In the genomic region with DNA sequence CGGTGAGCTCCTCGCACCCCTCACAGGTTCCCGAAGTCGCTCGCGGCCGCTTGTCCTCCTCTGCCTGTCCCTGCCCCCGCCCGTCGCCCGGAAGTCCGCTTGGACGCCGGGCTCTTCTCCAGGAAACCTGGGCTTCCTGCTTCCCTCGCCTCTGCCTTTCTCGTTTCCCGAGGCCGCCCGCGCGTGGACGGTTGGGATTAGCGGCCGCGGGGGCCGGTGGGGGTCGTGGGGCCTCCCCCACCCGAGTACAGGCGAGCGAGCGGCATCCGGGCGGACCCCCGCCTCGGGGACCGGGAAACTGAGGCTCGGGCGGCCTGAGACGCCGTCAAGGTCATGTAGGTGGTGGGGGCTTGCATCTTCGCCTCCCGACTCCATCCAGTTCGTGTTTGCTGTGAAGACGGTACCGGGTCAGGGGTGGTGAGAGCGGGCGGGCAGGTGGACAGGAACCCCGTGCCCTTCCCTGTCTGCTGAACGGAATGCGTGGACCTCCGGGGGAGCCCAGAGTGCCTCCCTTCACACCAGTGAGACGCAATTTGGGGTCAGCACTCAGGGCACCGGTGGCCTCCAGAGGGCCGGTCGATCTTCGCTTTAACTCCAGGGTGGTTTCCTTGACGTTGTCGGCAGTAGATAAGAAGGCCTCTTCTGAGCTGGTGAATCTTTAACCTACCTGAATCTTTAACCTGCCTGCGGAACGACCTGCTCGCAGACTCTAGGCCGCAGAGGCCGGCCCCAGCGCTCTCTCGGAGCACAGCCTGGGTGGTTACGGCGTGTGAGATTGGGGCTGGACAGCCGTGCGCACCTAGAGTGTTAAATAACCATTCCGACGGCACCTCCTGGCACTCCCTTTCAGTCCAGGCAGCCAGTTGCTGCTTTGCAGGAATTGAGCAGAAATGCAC, we compare ENCODE assay signal across 1 cellular context.
A peak's percentile ranks its signal among the peaks of the same experiment; 100 is the strongest.
TF ChIP-seq lines count a peak whose summit lies in the region.

No MANE protein-coding gene starts in this region.

TF ChIP-seq in K562, 482 proteins besides CTCF, POLR2A, EP300 and RAD21 (continued from another document):
- TF ChIP-seq NCOA4 (IDR thresholded peaks at IDR 0.05; ENCODE audit: partially characterized antibody) (no peak), ZNF583 (CRISPR knock-in tag; IDR thresholded peaks at IDR 0.05) (no peak), FOXM1 (IDR thresholded peaks at IDR 0.05; ENCODE audit: low read depth) (no peak), FOXM1 (CRISPR knock-in tag; IDR thresholded peaks at IDR 0.05; ENCODE audit: low read depth) (no peak), CBFB (CRISPR knock-in tag; IDR thresholded peaks at IDR 0.05) (no peak; the same call in 1 of the 2 replicates), BDP1 (IDR thresholded peaks at IDR 0.05; ENCODE audit: insufficient read depth, insufficient read length) (no peak), JUND (IDR thresholded peaks at IDR 0.05; ENCODE audit: borderline replicate concordance, low read depth, low read length) (no peak), JUND (tag; IDR thresholded peaks at IDR 0.05; ENCODE audit: borderline replicate concordance, low read depth, low read length) (no peak), POU5F1 (IDR thresholded peaks at IDR 0.05; ENCODE audit: borderline replicate concordance, low read depth, low read length, partially characterized antibody) (no peak), CBX2 (IDR thresholded peaks at IDR 0.05; ENCODE audit: insufficient read depth, low read length, poor library complexity, severe bottlenecking) (no peak), U2AF1 (optimal IDR thresholded peaks at IDR 0.05; ENCODE audit: low read depth, low read length) (no peak), ZNF134 (CRISPR knock-in tag; conservative IDR thresholded peaks at IDR 0.05) (no peak), RFX7 (CRISPR knock-in tag; IDR thresholded peaks at IDR 0.05) (no peak), ZBTB17 (CRISPR knock-in tag; IDR thresholded peaks at IDR 0.05) (no peak), ZNF124 (CRISPR knock-in tag; IDR thresholded peaks at IDR 0.05) (no peak), RBM34 (IDR thresholded peaks at IDR 0.05; ENCODE audit: borderline replicate concordance, insufficient read depth, low read length) (no peak), FOXK2 (conservative IDR thresholded peaks at IDR 0.05 in 1 of 2, IDR thresholded peaks at IDR 0.05 in 1 of 2; ENCODE audit: low read depth in 2 of 2) (no peak), SRSF3 (IDR thresholded peaks at IDR 0.05; ENCODE audit: insufficient read depth, low read length) (peak; percentile 98), ZNF12 (CRISPR knock-in tag; IDR thresholded peaks at IDR 0.05) (peak; percentile 45), ZNF76 (CRISPR knock-in tag; IDR thresholded peaks at IDR 0.05; ENCODE audit: borderline replicate concordance) (no peak), ZNF217 (CRISPR knock-in tag; IDR thresholded peaks at IDR 0.05) (no peak), MCM3 (IDR thresholded peaks at IDR 0.05) (no peak), ZSCAN29 (IDR thresholded peaks at IDR 0.05) (no peak), TEAD1 (CRISPR knock-in tag; IDR thresholded peaks at IDR 0.05) (no peak), ZC3H8 (IDR thresholded peaks at IDR 0.05) (no peak)
- TF ChIP-seq, protein P1, sequence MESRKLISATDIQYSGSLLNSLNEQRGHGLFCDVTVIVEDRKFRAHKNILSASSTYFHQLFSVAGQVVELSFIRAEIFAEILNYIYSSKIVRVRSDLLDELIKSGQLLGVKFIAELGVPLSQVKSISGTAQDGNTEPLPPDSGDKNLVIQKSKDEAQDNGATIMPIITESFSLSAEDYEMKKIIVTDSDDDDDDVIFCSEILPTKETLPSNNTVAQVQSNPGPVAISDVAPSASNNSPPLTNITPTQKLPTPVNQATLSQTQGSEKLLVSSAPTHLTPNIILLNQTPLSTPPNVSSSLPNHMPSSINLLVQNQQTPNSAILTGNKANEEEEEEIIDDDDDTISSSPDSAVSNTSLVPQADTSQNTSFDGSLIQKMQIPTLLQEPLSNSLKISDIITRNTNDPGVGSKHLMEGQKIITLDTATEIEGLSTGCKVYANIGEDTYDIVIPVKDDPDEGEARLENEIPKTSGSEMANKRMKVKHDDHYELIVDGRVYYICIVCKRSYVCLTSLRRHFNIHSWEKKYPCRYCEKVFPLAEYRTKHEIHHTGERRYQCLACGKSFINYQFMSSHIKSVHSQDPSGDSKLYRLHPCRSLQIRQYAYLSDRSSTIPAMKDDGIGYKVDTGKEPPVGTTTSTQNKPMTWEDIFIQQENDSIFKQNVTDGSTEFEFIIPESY (CRISPR knock-in tag; IDR thresholded peaks at IDR 0.05) = no peak; the same call in 1 of the 2 replicates
- TF ChIP-seq, protein P2, sequence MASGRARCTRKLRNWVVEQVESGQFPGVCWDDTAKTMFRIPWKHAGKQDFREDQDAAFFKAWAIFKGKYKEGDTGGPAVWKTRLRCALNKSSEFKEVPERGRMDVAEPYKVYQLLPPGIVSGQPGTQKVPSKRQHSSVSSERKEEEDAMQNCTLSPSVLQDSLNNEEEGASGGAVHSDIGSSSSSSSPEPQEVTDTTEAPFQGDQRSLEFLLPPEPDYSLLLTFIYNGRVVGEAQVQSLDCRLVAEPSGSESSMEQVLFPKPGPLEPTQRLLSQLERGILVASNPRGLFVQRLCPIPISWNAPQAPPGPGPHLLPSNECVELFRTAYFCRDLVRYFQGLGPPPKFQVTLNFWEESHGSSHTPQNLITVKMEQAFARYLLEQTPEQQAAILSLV (tag; IDR thresholded peaks at IDR 0.05) = no peak
- TF ChIP-seq, protein P3, sequence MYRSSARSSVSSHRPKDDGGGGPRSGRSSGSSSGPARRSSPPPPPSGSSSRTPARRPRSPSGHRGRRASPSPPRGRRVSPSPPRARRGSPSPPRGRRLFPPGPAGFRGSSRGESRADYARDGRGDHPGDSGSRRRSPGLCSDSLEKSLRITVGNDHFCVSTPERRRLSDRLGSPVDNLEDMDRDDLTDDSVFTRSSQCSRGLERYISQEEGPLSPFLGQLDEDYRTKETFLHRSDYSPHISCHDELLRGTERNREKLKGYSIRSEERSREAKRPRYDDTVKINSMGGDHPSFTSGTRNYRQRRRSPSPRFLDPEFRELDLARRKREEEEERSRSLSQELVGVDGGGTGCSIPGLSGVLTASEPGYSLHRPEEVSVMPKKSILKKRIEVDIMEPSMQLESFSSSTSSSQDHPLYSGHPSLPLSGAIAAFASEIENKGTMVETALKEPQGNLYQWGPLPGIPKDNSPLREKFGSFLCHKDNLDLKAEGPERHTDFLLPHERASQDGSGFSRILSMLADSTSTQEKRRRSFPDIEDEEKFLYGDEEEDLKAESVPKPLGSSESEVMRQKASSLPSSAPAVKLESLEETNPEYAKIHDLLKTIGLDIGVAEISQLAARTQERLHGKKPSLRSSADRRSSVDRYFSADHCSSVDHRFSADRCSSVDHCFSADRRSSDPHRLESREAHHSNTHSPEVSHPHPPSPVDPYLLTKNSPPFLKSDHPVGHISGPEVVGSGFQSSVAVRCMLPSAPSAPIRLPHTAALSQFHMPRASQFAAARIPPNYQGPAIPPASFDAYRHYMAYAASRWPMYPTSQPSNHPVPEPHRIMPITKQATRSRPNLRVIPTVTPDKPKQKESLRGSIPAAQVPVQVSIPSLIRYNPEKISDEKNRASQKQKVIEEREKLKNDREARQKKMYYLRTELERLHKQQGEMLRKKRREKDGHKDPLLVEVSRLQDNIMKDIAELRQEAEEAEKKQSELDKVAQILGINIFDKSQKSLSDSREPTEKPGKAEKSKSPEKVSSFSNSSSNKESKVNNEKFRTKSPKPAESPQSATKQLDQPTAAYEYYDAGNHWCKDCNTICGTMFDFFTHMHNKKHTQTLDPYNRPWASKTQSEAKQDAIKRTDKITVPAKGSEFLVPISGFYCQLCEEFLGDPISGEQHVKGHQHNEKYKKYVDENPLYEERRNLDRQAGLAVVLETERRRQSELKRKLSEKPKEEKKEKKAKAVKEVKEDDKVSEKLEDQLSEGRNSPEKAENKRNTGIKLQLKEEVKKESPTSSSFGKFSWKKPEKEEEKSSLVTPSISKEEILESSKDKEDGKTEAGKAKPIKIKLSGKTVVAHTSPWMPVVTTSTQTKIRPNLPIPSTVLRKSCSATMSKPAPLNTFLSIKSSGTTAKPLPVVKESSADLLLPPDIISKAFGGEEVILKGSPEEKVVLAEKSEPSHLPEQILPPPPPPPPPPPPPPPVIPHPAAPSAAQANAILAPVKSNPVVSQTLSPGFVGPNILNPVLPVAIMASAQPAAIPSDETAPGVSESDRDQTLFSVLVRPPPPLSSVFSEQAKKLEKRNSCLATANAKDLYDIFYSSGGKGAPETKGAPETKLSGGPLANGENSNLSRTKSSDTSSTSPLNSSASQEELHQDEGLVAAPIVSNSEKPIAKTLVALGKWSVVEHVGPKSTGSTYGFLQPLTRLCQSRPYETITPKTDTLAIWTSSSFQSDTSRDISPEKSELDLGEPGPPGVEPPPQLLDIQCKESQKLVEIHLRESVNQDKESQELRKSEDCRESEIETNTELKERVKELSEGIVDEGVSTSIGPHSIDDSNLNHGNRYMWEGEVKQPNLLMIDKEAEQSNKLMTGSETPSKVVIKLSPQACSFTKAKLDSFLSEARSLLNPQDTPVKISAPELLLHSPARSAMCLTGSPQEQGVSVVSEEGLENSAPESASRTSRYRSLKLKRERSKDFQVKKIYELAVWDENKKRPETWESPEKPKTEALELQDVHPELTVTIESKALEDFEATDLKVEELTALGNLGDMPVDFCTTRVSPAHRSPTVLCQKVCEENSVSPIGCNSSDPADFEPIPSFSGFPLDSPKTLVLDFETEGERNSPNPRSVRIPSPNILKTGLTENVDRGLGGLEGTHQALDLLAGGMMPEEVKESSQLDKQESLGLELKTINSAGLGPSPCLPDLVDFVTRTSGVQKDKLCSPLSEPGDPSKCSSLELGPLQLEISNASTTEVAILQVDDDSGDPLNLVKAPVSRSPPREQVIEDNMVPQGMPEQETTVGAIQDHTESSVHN (IDR thresholded peaks at IDR 0.05; ENCODE audit: borderline replicate concordance in 1 of 2, low read depth in 1 of 2) = no peak
- TF ChIP-seq, protein P4, sequence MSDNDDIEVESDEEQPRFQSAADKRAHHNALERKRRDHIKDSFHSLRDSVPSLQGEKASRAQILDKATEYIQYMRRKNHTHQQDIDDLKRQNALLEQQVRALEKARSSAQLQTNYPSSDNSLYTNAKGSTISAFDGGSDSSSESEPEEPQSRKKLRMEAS (CRISPR knock-in tag; IDR thresholded peaks at IDR 0.05) = no peak; the same call in 1 of the 2 replicates
- TF ChIP-seq, protein P5, sequence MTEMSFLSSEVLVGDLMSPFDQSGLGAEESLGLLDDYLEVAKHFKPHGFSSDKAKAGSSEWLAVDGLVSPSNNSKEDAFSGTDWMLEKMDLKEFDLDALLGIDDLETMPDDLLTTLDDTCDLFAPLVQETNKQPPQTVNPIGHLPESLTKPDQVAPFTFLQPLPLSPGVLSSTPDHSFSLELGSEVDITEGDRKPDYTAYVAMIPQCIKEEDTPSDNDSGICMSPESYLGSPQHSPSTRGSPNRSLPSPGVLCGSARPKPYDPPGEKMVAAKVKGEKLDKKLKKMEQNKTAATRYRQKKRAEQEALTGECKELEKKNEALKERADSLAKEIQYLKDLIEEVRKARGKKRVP (CRISPR knock-in tag; IDR thresholded peaks at IDR 0.05) = no peak
- TF ChIP-seq, protein P6, sequence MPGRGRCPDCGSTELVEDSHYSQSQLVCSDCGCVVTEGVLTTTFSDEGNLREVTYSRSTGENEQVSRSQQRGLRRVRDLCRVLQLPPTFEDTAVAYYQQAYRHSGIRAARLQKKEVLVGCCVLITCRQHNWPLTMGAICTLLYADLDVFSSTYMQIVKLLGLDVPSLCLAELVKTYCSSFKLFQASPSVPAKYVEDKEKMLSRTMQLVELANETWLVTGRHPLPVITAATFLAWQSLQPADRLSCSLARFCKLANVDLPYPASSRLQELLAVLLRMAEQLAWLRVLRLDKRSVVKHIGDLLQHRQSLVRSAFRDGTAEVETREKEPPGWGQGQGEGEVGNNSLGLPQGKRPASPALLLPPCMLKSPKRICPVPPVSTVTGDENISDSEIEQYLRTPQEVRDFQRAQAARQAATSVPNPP (IDR thresholded peaks at IDR 0.05; ENCODE audit: borderline replicate concordance, insufficient read depth, insufficient read length) = no peak
- TF ChIP-seq, protein P7, sequence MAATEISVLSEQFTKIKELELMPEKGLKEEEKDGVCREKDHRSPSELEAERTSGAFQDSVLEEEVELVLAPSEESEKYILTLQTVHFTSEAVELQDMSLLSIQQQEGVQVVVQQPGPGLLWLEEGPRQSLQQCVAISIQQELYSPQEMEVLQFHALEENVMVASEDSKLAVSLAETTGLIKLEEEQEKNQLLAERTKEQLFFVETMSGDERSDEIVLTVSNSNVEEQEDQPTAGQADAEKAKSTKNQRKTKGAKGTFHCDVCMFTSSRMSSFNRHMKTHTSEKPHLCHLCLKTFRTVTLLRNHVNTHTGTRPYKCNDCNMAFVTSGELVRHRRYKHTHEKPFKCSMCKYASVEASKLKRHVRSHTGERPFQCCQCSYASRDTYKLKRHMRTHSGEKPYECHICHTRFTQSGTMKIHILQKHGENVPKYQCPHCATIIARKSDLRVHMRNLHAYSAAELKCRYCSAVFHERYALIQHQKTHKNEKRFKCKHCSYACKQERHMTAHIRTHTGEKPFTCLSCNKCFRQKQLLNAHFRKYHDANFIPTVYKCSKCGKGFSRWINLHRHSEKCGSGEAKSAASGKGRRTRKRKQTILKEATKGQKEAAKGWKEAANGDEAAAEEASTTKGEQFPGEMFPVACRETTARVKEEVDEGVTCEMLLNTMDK (IDR thresholded peaks at IDR 0.05; ENCODE audit: borderline replicate concordance, insufficient read depth, low read depth, low read length, poor library complexity, severe bottlenecking) = no peak
- TF ChIP-seq, protein P8, sequence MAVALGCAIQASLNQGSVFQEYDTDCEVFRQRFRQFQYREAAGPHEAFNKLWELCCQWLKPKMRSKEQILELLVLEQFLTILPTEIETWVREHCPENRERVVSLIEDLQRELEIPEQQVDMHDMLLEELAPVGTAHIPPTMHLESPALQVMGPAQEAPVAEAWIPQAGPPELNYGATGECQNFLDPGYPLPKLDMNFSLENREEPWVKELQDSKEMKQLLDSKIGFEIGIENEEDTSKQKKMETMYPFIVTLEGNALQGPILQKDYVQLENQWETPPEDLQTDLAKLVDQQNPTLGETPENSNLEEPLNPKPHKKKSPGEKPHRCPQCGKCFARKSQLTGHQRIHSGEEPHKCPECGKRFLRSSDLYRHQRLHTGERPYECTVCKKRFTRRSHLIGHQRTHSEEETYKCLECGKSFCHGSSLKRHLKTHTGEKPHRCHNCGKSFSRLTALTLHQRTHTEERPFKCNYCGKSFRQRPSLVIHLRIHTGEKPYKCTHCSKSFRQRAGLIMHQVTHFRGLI (CRISPR knock-in tag; IDR thresholded peaks at IDR 0.05) = no peak
- TF ChIP-seq, protein P9, sequence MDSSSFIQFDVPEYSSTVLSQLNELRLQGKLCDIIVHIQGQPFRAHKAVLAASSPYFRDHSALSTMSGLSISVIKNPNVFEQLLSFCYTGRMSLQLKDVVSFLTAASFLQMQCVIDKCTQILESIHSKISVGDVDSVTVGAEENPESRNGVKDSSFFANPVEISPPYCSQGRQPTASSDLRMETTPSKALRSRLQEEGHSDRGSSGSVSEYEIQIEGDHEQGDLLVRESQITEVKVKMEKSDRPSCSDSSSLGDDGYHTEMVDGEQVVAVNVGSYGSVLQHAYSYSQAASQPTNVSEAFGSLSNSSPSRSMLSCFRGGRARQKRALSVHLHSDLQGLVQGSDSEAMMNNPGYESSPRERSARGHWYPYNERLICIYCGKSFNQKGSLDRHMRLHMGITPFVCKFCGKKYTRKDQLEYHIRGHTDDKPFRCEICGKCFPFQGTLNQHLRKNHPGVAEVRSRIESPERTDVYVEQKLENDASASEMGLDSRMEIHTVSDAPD (CRISPR knock-in tag; IDR thresholded peaks at IDR 0.05) = no peak
- TF ChIP-seq, protein P10, sequence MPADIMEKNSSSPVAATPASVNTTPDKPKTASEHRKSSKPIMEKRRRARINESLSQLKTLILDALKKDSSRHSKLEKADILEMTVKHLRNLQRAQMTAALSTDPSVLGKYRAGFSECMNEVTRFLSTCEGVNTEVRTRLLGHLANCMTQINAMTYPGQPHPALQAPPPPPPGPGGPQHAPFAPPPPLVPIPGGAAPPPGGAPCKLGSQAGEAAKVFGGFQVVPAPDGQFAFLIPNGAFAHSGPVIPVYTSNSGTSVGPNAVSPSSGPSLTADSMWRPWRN (IDR thresholded peaks at IDR 0.05; ENCODE audit: low read depth) = no peak
TF ChIP-seq in K562: peak in this region for 59.
